Comparison of ENCODE assay signal across 9 cellular contexts in the genomic region with DNA sequence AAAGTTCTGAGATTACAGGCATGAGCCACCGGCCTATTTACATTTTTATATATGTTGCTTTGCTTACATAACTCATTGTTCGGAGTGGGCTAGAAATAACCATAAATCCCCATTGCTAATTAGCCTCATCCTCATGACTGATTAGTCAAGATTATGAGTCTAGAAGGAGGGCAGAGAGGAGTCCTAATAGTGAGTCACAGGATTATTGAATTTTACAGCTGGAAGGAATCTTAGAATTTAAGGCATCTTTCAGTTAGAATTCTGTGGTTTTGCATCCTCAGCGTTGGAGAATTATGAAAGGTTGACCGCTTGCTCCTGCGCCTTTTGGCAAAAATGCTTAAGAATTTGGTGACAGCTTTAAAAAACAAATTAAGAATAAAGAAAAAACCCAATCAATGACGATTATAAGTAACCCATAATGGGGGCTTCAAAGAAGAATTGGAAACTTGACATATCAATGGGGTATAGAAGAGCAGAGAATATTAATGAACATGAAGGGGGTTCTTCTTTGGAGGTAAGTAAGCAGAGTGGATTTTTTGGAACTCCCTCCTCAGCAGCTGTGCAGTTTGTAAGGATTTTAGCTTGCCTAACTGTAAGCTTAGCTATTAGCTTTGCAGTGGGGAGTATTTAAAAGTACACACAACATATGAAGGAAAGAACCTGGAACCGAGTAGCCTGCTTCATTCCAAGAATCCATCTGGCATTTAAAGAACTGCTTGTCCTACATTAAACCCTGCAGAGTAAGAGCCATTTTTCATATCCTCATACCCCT. TPM values are rescaled to one million over a fixed set of nuclear protein-coding genes. Genes with fewer than 3 reads are reported as not detected.
DNase-seq lines count a peak whose midpoint lies in the region; ATAC-seq lines count a peak whose summit lies in the region.
"Had no signal": no experiment of that assay in that cellular context is flagged by ENCODE, and none has a peak within 500 bp of the region (broad histone marks: within the 10 kb centered on the region; RNA-seq: fewer than 3 reads in every experiment).

No MANE protein-coding gene starts in this region.

- no peak for ATAC-seq in HG02970 (IDR thresholded peaks at IDR 0.05; ENCODE audit: low FRiP score, unreplicated experiment)

- DNase-seq in EH (ENCODE audit: low read depth) (peak; percentile 94), NCI-H82 (lab: John Stamatoyannopoulos, UW) (peak; percentile 74), epidermal melanocyte (ENCODE audit: insufficient read length, low spot score) (peak; percentile 34), renal cortical epithelial cell (ENCODE audit: low read depth) (peak; percentile 44), nucleus accumbens (lab: John Stamatoyannopoulos, UW) (no peak), NCI-H1930 (lab: John Stamatoyannopoulos, UW) (no peak)
- DNase-seq: left colon, Right ventricle myocardium superior had no signal

RNA-seq across cellular contexts. Expression of a gene that starts 2.4 kb away (rescaled TPM):
- 9.9 and 15.5 TPM in 2 replicates for total RNA-seq in renal cortical epithelial cell

RNA-seq across cellular contexts. Expression of a gene that starts 37.8 kb away (rescaled TPM):
- 76.4 and 84.3 TPM in 2 replicates for total RNA-seq in renal cortical epithelial cell

Comparison
In these comparisons a context has a peak if more than half of its experiments do, and no peak if none do; other contexts are left out.
1. DNase-seq: peak in EH (single experiment), NCI-H82 (single experiment), epidermal melanocyte (single experiment) and renal cortical epithelial cell (single experiment); none in nucleus accumbens (0 of 56) and NCI-H1930 (0 of 2).